21 cellular contexts compared by ENCODE assay signal in genomic region chr1:204441558-204441957, GRCh38. TPM values are rescaled to one million over a fixed set of nuclear protein-coding genes. Genes with fewer than 3 reads are reported as not detected.
DNase-seq lines count a peak whose midpoint lies in the region; ATAC-seq, FAIRE-seq and TF ChIP-seq lines count a peak whose summit lies in the region.
"Had no signal": no experiment of that assay in that cellular context is flagged by ENCODE, and none has a peak within 500 bp of the region (broad histone marks: within the 10 kb centered on the region; RNA-seq: fewer than 3 reads in every experiment).

No MANE protein-coding gene starts in this region.

- H4K20me1 ChIP-seq in HepG2 (ENCODE audit: insufficient read depth, low read length): no peaks in the 10 kb centered on the region

- no peak overlapping the region for H3K4me3 ChIP-seq in liver (ENCODE audit: low read depth in 1 of 3, low read length in 3 of 3)
- no peak overlapping the region for H3K4me3 ChIP-seq in HepG2 (replicated peaks in 1 of 3; ENCODE audit: insufficient read depth in 1 of 3, low read depth in 2 of 3, low read length in 3 of 3)
- H3K4me3 ChIP-seq in kidney (ENCODE audit: low read length in 2 of 2): no peak overlapping the region
- H3K4me3 ChIP-seq in skeletal muscle tissue (ENCODE audit: low read length in 3 of 3): no peak overlapping the region
- H3K4me3 ChIP-seq: adrenal gland had no signal

- H3K4me1 ChIP-seq in liver (ENCODE audit: control insufficient read depth in 4 of 4, insufficient read depth in 4 of 4, low read length in 3 of 4) (peaks cover 5 to 27% (median 19%) of the 10 kb centered on the region in 4 donors), HepG2 (ENCODE audit: insufficient read depth, low read length) (no peaks in the 10 kb centered on the region), kidney (ENCODE audit: control insufficient read depth in 1 of 2, insufficient read depth in 1 of 2, low read depth in 1 of 2, low read length in 2 of 2) (peaks cover 9 to 21% of the 10 kb centered on the region in 2 donors), skeletal muscle tissue (ENCODE audit: control insufficient read depth in 3 of 3, insufficient read depth in 3 of 3, low read length in 3 of 3) (peaks cover 53 to 76% (median 56%) of the 10 kb centered on the region in 3 donors)

- DNase-seq in HepG2 (ENCODE audit: low spot score) (no peak), kidney (no peak), HPDE6-E6E7 (ENCODE audit: extremely low spot score) (no peak), T1000 (lab: John Stamatoyannopoulos, UW) (no peak), iPS-NIHi11 (ENCODE audit: low spot score) (no peak)
- DNase-seq: activated CD8-positive, alpha-beta memory T cell treated with anti-CD3 and anti-CD28 coated beads for 24 hours; activated T-cell treated with anti-CD3 and anti-CD28 coated beads, Interleukin-2, amount 50 U/mL, for 48 hours; adrenal gland; CD4-positive, CD25-positive, alpha-beta regulatory T cell; DMS 273 treated with DMSO at 0.1 percent for 48 hours; midbrain; NCI-H2107; NCI-H510A treated with DMSO at 0.1 percent for 48 hours; posterior cingulate gyrus; stimulated activated CD4-positive, alpha-beta T cell treated with anti-CD3 and anti-CD28 coated beads, Interleukin-12 subunit alpha, Interleukin-12 subunit beta, amount 100 ng/mL, for 4 hours; substantia nigra had no signal

- no peak overlapping the region for H3K4me2 ChIP-seq in HepG2 (ENCODE audit: low read depth, low read length)

- 85% methylated on average over 6 of the region's 6 CpGs for WGBS in liver
- 96% methylated on average over 6 of the region's 6 CpGs for WGBS in HepG2 (ENCODE audit: low lambda C conversion rate)

- in situ Hi-C loops in HepG2 (cut with HindIII; ENCODE audit: extremely low pct_ligation_motif_present, low pct_unique_long_range_greater_than_20kb): no loop called here

- no peak for FAIRE-seq in HepG2 (lab: Jason Lieb, UNC)
- no peak for FAIRE-seq in kidney (lab: Jason Lieb, UNC)
- FAIRE-seq: bronchial epithelial cell, G401.6 had no signal

- no peak for TF ChIP-seq EP300 in HepG2 (IDR thresholded peaks at IDR 0.05; ENCODE audit: low read depth in 2 of 2, low read length in 2 of 2)
- TF ChIP-seq EP300 in HepG2 (CRISPR knock-in tag; IDR thresholded peaks at IDR 0.05; ENCODE audit: borderline replicate concordance): no peak

- TF ChIP-seq POLR2A in HepG2 (IDR thresholded peaks at IDR 0.05; ENCODE audit: insufficient read depth in 1 of 2, low read depth in 2 of 2, low read length in 2 of 2): no peak

- H3K27ac ChIP-seq in liver (ENCODE audit: low read depth in 1 of 2, low read length in 2 of 2): peak overlapping the region in 1 of 2 donors; percentile 26
- no peak overlapping the region for H3K27ac ChIP-seq in HepG2 (ENCODE audit: extremely low read length, insufficient read depth, low read length)
- H3K27ac ChIP-seq in kidney (ENCODE audit: low read depth in 2 of 2, low read length in 2 of 2): peak overlapping the region; percentile 39 to 51
- H3K27ac ChIP-seq in skeletal muscle tissue (ENCODE audit: low read depth, low read length): peak overlapping the region; percentile 54

- H3K27me3 ChIP-seq in liver (ENCODE audit: control insufficient read depth in 4 of 4, insufficient read depth in 4 of 4, low read length in 3 of 4) (no peaks in the 10 kb centered on the region), HepG2 (ENCODE audit: control insufficient read depth in 1 of 2, insufficient read depth in 2 of 2, low read length in 2 of 2) (no peaks in the 10 kb centered on the region), skeletal muscle tissue (ENCODE audit: control insufficient read depth in 3 of 3, insufficient read depth in 3 of 3, low read length in 3 of 3) (no peaks in the 10 kb centered on the region)
- H3K27me3 ChIP-seq: adrenal gland had no signal

- peaks cover 0 to 3% (median 2%) of the 10 kb centered on the region in 4 donors for H3K36me3 ChIP-seq in liver (ENCODE audit: control insufficient read depth in 4 of 4, insufficient read depth in 3 of 4, low read depth in 1 of 4, low read length in 3 of 4)
- peaks cover 6 to 18% of the 10 kb centered on the region in 2 experiments; a peak in 4 of 5 replicates for H3K36me3 ChIP-seq in HepG2 (replicated peaks in 1 of 2; ENCODE audit: control insufficient read depth in 1 of 2, insufficient read depth in 2 of 2, low read length in 2 of 2)
- peaks cover 17 to 19% of the 10 kb centered on the region in 2 donors for H3K36me3 ChIP-seq in kidney (ENCODE audit: control insufficient read depth in 1 of 2, insufficient read depth in 2 of 2, low read length in 2 of 2)
- peaks cover 80 to 92% (median 89%) of the 10 kb centered on the region in 3 donors for H3K36me3 ChIP-seq in skeletal muscle tissue (ENCODE audit: control insufficient read depth in 3 of 3, insufficient read depth in 3 of 3, low read length in 3 of 3)

- H2AFZ ChIP-seq in HepG2 (ENCODE audit: low read length): no peak overlapping the region

- ATAC-seq in HepG2: no peak
- ATAC-seq: activated CD4-positive, CD25-positive, alpha-beta regulatory T cell treated with anti-CD3 and anti-CD28 coated beads, Interleukin-2, amount 50 U/mL, for 24 hours had no signal

- intact Hi-C loops in HepG2 (cut with micrococcal nuclease; ENCODE audit: unreplicated experiment) (no loop called here), kidney (cut with DNase I) (no loop called here)

- H3K9me3 ChIP-seq in liver (ENCODE audit: control insufficient read depth in 4 of 4, low read length in 3 of 4) (no peaks in the 10 kb centered on the region), HepG2 (ENCODE audit: low read length) (no peaks in the 10 kb centered on the region), kidney (ENCODE audit: control insufficient read depth in 1 of 2, low read length in 2 of 2) (no peaks in the 10 kb centered on the region), skeletal muscle tissue (ENCODE audit: control insufficient read depth in 3 of 3, low read length in 3 of 3) (no peaks in the 10 kb centered on the region)
- H3K9me3 ChIP-seq: adrenal gland had no signal

- no TSS peak for BruUV-seq in HepG2 (replicated peaks; lab: Mats Ljungman, UMichigan)

- H3K79me2 ChIP-seq in HepG2 (ENCODE audit: insufficient read depth, low read length): no peaks in the 10 kb centered on the region

- H3K9ac ChIP-seq in liver (ENCODE audit: low read depth in 1 of 2, low read length in 2 of 2) (no peak overlapping the region), HepG2 (ENCODE audit: insufficient read depth, low read depth, low read length) (no peak overlapping the region), kidney (ENCODE audit: low read length in 2 of 2) (no peak overlapping the region), skeletal muscle tissue (ENCODE audit: low read depth in 1 of 3, low read length in 3 of 3) (peak overlapping the region in 1 of 3 donors; percentile 35)

- POLR2A ChIA-PET in HepG2 (lab: Yijun Ruan, JAX): no interaction called here

- CTCF ChIA-PET in HepG2 (lab: Yijun Ruan, JAX; ENCODE audit: low intra/inter-chr PET ratio, low total read pairs): no interaction called here

- TF ChIP-seq CTCF in liver (IDR thresholded peaks at IDR 0.05; ENCODE audit: low read depth, low read length, missing input control): no peak
- no peak for TF ChIP-seq CTCF in HepG2 (CRISPR knock-in tag; IDR thresholded peaks at IDR 0.05)
- no peak for TF ChIP-seq CTCF in kidney (IDR thresholded peaks at IDR 0.05; ENCODE audit: borderline replicate concordance, extremely low read depth, insufficient read depth)

- TF ChIP-seq RAD21 in liver (IDR thresholded peaks at IDR 0.05) (no peak), HepG2 (CRISPR knock-in tag; IDR thresholded peaks at IDR 0.05) (no peak)

RNA-seq across cellular contexts. Expression of gene PPP1R15B, which starts 29.9 kb away (rescaled TPM):
- total RNA-seq in liver (10 to 100 TPM; 36.7 to 54.0 TPM), HepG2 (2016; rRNA removed; fragmentation: Illumina TruSeq; extraction: Trizol) (20.1 and 23.8 TPM in 2 replicates), kidney (41.6 TPM), skeletal muscle tissue (30.3 TPM)
- polyA plus RNA-seq in liver (10 to 100 TPM; 13.0 to 15.5 TPM), HepG2 (2011; rRNA removed) (12.7 and 13.4 TPM in 2 replicates), kidney (ENCODE audit: insufficient read depth, low read depth, low replicate concordance) (12.3 TPM)
- total RNA-seq in HepG2 (2016; cell fraction: cytosol; rRNA removed; fragmentation: Illumina TruSeq; extraction: Trizol; ENCODE audit: low read depth): 2.1 and 2.7 TPM in 2 replicates
- 19.9 and 23.3 TPM in 2 replicates for total RNA-seq in HepG2 (2016; cell fraction: insoluble cytoplasmic fraction; rRNA removed; fragmentation: Illumina TruSeq; extraction: Trizol)
- 9.2 and 10.4 TPM in 2 replicates for total RNA-seq in HepG2 (2016; cell fraction: membrane; rRNA removed; fragmentation: Illumina TruSeq; extraction: Trizol)
- total RNA-seq in HepG2 (2016; cell fraction: nucleus; rRNA removed; fragmentation: Illumina TruSeq; extraction: Trizol): 29.0 and 33.5 TPM in 2 replicates
- 9.5 and 11.8 TPM in 2 replicates for polyA plus RNA-seq in HepG2 (2011; cell fraction: cytosol; rRNA removed)
- 12.8 and 14.2 TPM in 2 replicates for polyA plus RNA-seq in HepG2 (2011; cell fraction: nucleus; rRNA removed)
- 13.8 and 16.0 TPM in 2 replicates for polyA plus RNA-seq in HepG2 (2012)
- 1.2 and 1.4 TPM in 2 replicates for polyA plus RNA-seq in HepG2 (2016; cell fraction: cytosol; fragmentation: Illumina TruSeq; extraction: Trizol; ENCODE audit: low read depth)
- 15.8 and 16.0 TPM in 2 replicates for polyA plus RNA-seq in HepG2 (2016; cell fraction: insoluble cytoplasmic fraction; fragmentation: Illumina TruSeq; extraction: Trizol; ENCODE audit: low read depth)
- polyA plus RNA-seq in HepG2 (2016; cell fraction: membrane; fragmentation: Illumina TruSeq; extraction: Trizol; ENCODE audit: low read depth): 3.3 and 3.6 TPM in 2 replicates
- 30.8 and 34.1 TPM in 2 replicates for polyA plus RNA-seq in HepG2 (2016; cell fraction: nucleus; fragmentation: Illumina TruSeq; extraction: Trizol; ENCODE audit: insufficient read depth, low read depth)
- polyA minus RNA-seq in HepG2 (2011; rRNA and poly(A)+ RNA removed; ENCODE audit: low replicate concordance): 29.5 and 115 TPM in 2 replicates
- polyA minus RNA-seq in HepG2 (2011; cell fraction: cytosol; rRNA and poly(A)+ RNA removed): 25.9 and 34.1 TPM in 2 replicates
- 43.4 and 52.2 TPM in 2 replicates for polyA minus RNA-seq in HepG2 (2011; cell fraction: nucleus; rRNA and poly(A)+ RNA removed)

RNA-seq across cellular contexts. Expression of gene PIK3C2B, which starts 53.0 kb away (rescaled TPM):
- total RNA-seq in liver (10 to 100 TPM in 1 of 2 donors, 1 to 10 TPM in 1; 6.8 to 14.9 TPM), HepG2 (2016; rRNA removed; fragmentation: Illumina TruSeq; extraction: Trizol) (2.7 and 3.4 TPM in 2 replicates), kidney (36.4 TPM), skeletal muscle tissue (31.8 TPM)
- polyA plus RNA-seq in liver (1 to 10 TPM; 2.8 to 4.1 TPM), HepG2 (2011; rRNA removed) (4.2 and 4.5 TPM in 2 replicates), kidney (ENCODE audit: insufficient read depth, low read depth, low replicate concordance) (2.5 TPM)
- 0.79 and 0.91 TPM in 2 replicates for total RNA-seq in HepG2 (2016; cell fraction: cytosol; rRNA removed; fragmentation: Illumina TruSeq; extraction: Trizol; ENCODE audit: low read depth)
- 3.2 and 3.6 TPM in 2 replicates for total RNA-seq in HepG2 (2016; cell fraction: insoluble cytoplasmic fraction; rRNA removed; fragmentation: Illumina TruSeq; extraction: Trizol)
- 2.0 TPM in 2 replicates for total RNA-seq in HepG2 (2016; cell fraction: membrane; rRNA removed; fragmentation: Illumina TruSeq; extraction: Trizol)
- total RNA-seq in HepG2 (2016; cell fraction: nucleus; rRNA removed; fragmentation: Illumina TruSeq; extraction: Trizol): 4.9 and 5.9 TPM in 2 replicates
- polyA plus RNA-seq in HepG2 (2011; cell fraction: cytosol; rRNA removed): 1.8 TPM in 2 replicates
- 4.8 and 8.7 TPM in 2 replicates for polyA plus RNA-seq in HepG2 (2011; cell fraction: nucleus; rRNA removed)
- polyA plus RNA-seq in HepG2 (2012): 1.1 and 1.6 TPM in 2 replicates
- 0.19 and 0.27 TPM in 2 replicates for polyA plus RNA-seq in HepG2 (2016; cell fraction: cytosol; fragmentation: Illumina TruSeq; extraction: Trizol; ENCODE audit: low read depth)
- 1.8 and 2.2 TPM in 2 replicates for polyA plus RNA-seq in HepG2 (2016; cell fraction: insoluble cytoplasmic fraction; fragmentation: Illumina TruSeq; extraction: Trizol; ENCODE audit: low read depth)
- polyA plus RNA-seq in HepG2 (2016; cell fraction: membrane; fragmentation: Illumina TruSeq; extraction: Trizol; ENCODE audit: low read depth): 0.45 and 0.54 TPM in 2 replicates
- polyA plus RNA-seq in HepG2 (2016; cell fraction: nucleus; fragmentation: Illumina TruSeq; extraction: Trizol; ENCODE audit: insufficient read depth, low read depth): 7.4 and 7.8 TPM in 2 replicates
- polyA minus RNA-seq in HepG2 (2011; rRNA and poly(A)+ RNA removed; ENCODE audit: low replicate concordance): 19.9 and 128 TPM in 2 replicates
- 5.5 TPM in 2 replicates for polyA minus RNA-seq in HepG2 (2011; cell fraction: cytosol; rRNA and poly(A)+ RNA removed)
- 6.0 and 9.4 TPM in 2 replicates for polyA minus RNA-seq in HepG2 (2011; cell fraction: nucleus; rRNA and poly(A)+ RNA removed)
